Comparison of ENCODE assay signal across 27 cellular contexts in genomic region chr2:224551693-224552092, GRCh38.
"Had no signal": no experiment of that assay in that cellular context is flagged by ENCODE, and none has a peak within 500 bp of the region (broad histone marks: within the 10 kb centered on the region; RNA-seq: fewer than 3 reads in every experiment).

No MANE protein-coding gene starts in this region.

- H3K4me1 ChIP-seq: breast epithelium, right lobe of liver, testis, transverse colon had no signal

- H3K27ac ChIP-seq: breast epithelium, epithelial cell of prostate, hepatocyte, right lobe of liver, testis, transverse colon had no signal

- H3K4me3 Mint-ChIP-seq: activated CD4-positive, alpha-beta T cell treated with anti-CD3 and anti-CD28 coated beads for 36 hours; activated T-helper 17 cell treated with anti-CD3 and anti-CD28 coated beads, Interleukin-2, amount 50 U/mL, for 72 hours; dendritic cell treated with granulocyte-macrophage colony-stimulating factor and Interleukin-4, amounts not matched to agents 40 ng/mL and 50 ng/mL, for 4 days; natural killer cell treated with Interleukin-12 subunit alpha and Interleukin-12 subunit beta and Interleukin-15 and Interleukin-18, amount 100 ng/mL, for 72 hours; T-helper 17 cell had no signal

- H3K4me3 ChIP-seq: breast epithelium, hepatocyte, mucosa of descending colon, right lobe of liver, testis, transverse colon had no signal

- ATAC-seq: activated CD4-positive, alpha-beta T cell treated with anti-CD3 and anti-CD28 coated beads for 36 hours; activated naive CD4-positive, alpha-beta T cell treated with anti-CD3 and anti-CD28 coated beads, Interleukin-2, amount 50 U/mL, for 72 hours; activated T-helper 17 cell treated with anti-CD3 and anti-CD28 coated beads, Interleukin-2, amount 50 U/mL, for 72 hours; left ventricle myocardium superior; mucosa of descending colon; natural killer cell treated with Interleukin-12 subunit alpha and Interleukin-12 subunit beta and Interleukin-15 and Interleukin-18, amount 100 ng/mL, for 72 hours; right lobe of liver; stimulated activated naive CD8-positive, alpha-beta T cell treated with anti-CD3 and anti-CD28 coated beads, Interleukin-15, Interleukin-2, amounts not matched to agents 100 U/mL and 50 U/mL, for 24 hours; T-helper 17 cell had no signal

- H3K27ac Mint-ChIP-seq: activated naive CD4-positive, alpha-beta T cell treated with anti-CD3 and anti-CD28 coated beads, Interleukin-2, amount 50 U/mL, for 72 hours; activated T-helper 17 cell treated with anti-CD3 and anti-CD28 coated beads, Interleukin-2, amount 50 U/mL, for 72 hours; dendritic cell treated with granulocyte-macrophage colony-stimulating factor and Interleukin-4, amounts not matched to agents 40 ng/mL and 50 ng/mL, for 4 days; progenitor cell of endocrine pancreas had no signal

- H3K9me3 Mint-ChIP-seq: activated T-helper 17 cell treated with anti-CD3 and anti-CD28 coated beads, Interleukin-2, amount 50 U/mL, for 72 hours; dendritic cell treated with granulocyte-macrophage colony-stimulating factor and Interleukin-4, amounts not matched to agents 40 ng/mL and 50 ng/mL, for 4 days; natural killer cell treated with Interleukin-12 subunit alpha and Interleukin-12 subunit beta and Interleukin-15 and Interleukin-18, amount 100 ng/mL, for 72 hours had no signal

- DNase-seq: activated CD4-positive, alpha-beta T cell treated with anti-CD3 and anti-CD28 coated beads for 36 hours; activated CD4-positive, alpha-beta T cell treated with anti-CD3 and anti-CD28 coated beads, Interleukin-2, amount 50 U/mL, for 4 hours; activated CD4-positive, CD25-positive, alpha-beta regulatory T cell; activated CD8-positive, alpha-beta memory T cell treated with anti-CD3 and anti-CD28 coated beads, Interleukin-2, amount 50 U/mL, for 4 hours; activated gamma-delta T cell treated with Interleukin-2 at 50 U/mL for 16 hours; activated T-cell treated with anti-CD3 and anti-CD28 coated beads, Interleukin-2, amount 50 U/mL, for 1 hour; central memory CD4-positive, alpha-beta T cell; effector CD4-positive, alpha-beta T cell; glutamatergic neuron; islet precursor cell; left ventricle myocardium superior; mucosa of descending colon; right lobe of liver; stimulated activated CD4-positive, alpha-beta T cell treated with anti-CD3 and anti-CD28 coated beads, Interleukin-4, amount 100 ng/mL, for 1 hour; stimulated activated naive CD8-positive, alpha-beta T cell treated with anti-CD3 and anti-CD28 coated beads, Interleukin-15, Interleukin-2, amounts not matched to agents 100 U/mL and 50 U/mL, for 24 hours; T-helper 17 cell; T1000; testis; transverse colon had no signal

- H2AFZ ChIP-seq: hepatocyte had no signal

- H3K27me3 ChIP-seq: breast epithelium, hepatocyte, right lobe of liver, testis, transverse colon had no signal

- H3K4me2 ChIP-seq: hepatocyte had no signal

- H3K9me3 ChIP-seq: breast epithelium, mucosa of descending colon, right lobe of liver, testis, transverse colon had no signal

- H3K27me3 Mint-ChIP-seq: activated CD4-positive, alpha-beta T cell treated with anti-CD3 and anti-CD28 coated beads for 36 hours; activated T-helper 17 cell treated with anti-CD3 and anti-CD28 coated beads, Interleukin-2, amount 50 U/mL, for 72 hours; dendritic cell treated with granulocyte-macrophage colony-stimulating factor and Interleukin-4, amounts not matched to agents 40 ng/mL and 50 ng/mL, for 4 days; natural killer cell treated with Interleukin-12 subunit alpha and Interleukin-12 subunit beta and Interleukin-15 and Interleukin-18, amount 100 ng/mL, for 72 hours; progenitor cell of endocrine pancreas; T-helper 17 cell had no signal

- H3K36me3 ChIP-seq: breast epithelium, right lobe of liver had no signal
